ENCODE assay signal across 1 cellular context in genomic region chr20:60037120-60037499, GRCh38.
TF ChIP-seq lines count a peak whose summit lies in the region.

No MANE protein-coding gene starts in this region.

TF ChIP-seq in WTC11, 78 proteins besides CTCF, POLR2A, EP300 and RAD21 (continued from another document):
- no peak for TF ChIP-seq AR (CRISPR knock-in tag; IDR thresholded peaks at IDR 0.05)
- TF ChIP-seq STAT6 (CRISPR knock-in tag; conservative IDR thresholded peaks at IDR 0.05; ENCODE audit: low read depth): no peak
- no peak for TF ChIP-seq ZNF396 (CRISPR knock-in tag; IDR thresholded peaks at IDR 0.05; ENCODE audit: borderline replicate concordance)
- TF ChIP-seq HMGXB4 (CRISPR knock-in tag; IDR thresholded peaks at IDR 0.05): no peak
